ENCODE assay signal across 8 cellular contexts in the genomic region with DNA sequence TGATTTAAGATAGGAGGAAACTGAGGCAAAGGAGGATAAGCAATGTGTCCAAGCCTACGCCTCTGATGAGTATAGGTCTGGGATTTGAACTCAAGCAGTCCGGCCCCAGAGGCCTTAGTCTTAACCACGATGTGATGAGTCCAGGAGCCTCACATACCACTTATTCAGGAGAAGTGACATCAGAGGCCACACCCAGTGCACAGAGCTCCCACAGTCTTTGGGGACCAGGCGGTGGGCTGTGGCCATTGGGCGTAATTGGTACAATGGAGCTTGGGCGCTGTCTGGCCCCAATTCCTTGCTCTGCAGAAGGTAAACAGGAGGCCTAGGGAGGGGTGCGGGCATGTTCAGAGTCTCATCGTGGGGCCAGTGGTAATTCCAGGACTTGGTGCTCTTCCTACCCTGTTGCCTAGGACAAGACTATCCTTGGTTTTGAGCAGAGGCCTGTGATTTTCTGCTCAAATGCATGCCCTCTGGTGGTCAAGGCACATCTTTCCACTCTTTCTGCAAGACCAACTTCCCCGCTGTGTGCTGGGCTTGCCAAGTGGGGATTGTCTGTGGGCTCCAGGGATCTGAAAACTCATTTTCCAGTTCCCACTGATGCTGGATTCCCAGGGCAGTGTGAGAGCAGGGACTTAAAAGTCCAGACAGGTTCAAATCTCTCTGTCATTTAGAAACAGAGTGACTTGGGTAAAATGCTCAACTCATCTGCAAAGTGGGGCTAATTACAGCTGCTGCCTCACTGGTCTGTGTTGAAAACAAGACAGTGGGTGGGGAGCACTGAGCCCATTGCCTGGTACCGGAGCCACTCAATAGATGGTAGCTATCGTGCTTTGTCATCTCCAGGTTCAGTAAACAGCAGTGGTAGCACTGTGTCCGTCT.
A peak's percentile ranks its signal among the peaks of the same experiment; 100 is the strongest.
DNase-seq lines count a peak whose midpoint lies in the region; ATAC-seq and TF ChIP-seq lines count a peak whose summit lies in the region.

No MANE protein-coding gene starts in this region.

- ATAC-seq in GM18498 (IDR thresholded peaks at IDR 0.05; ENCODE audit: unreplicated experiment), result no peak

- H3K4me3 ChIP-seq in astrocyte of the cerebellum (ENCODE audit: low read depth, low read length) (no peak overlapping the region), retinal pigment epithelial cell (ENCODE audit: low read length) (no peak overlapping the region)

- in situ Hi-C loops in ACHN (cut with HindIII; ENCODE audit: low pct_ligation_motif_present, low pct_unique_long_range_greater_than_20kb, low sequenced_read_pairs), result no loop called here
- in situ Hi-C loops in astrocyte of the cerebellum (cut with HindIII; ENCODE audit: low sequenced_read_pairs), result no loop called here

- peak; percentile 81 for TF ChIP-seq CTCF in astrocyte of the cerebellum (IDR thresholded peaks at IDR 0.05; ENCODE audit: low read depth, low read length, missing control alignments)
- TF ChIP-seq CTCF in retinal pigment epithelial cell (conservative IDR thresholded peaks at IDR 0.05; ENCODE audit: low read depth, low read length), result peak; percentile 77

- DNase-seq in ACHN, result peak; percentile 56
- peak; percentile 67 for DNase-seq in GM03348 (ENCODE audit: low spot score)
- DNase-seq in NCI-H345 treated with DMSO at 0.1 percent for 48 hours (lab: John Stamatoyannopoulos, UW; ENCODE audit: unreplicated experiment), result peak; percentile 7
- DNase-seq in astrocyte of the cerebellum (ENCODE audit: low read depth), result peak; percentile 75
- DNase-seq in hepatic stellate cell (ENCODE audit: low spot score), result peak; percentile 68
- no peak for DNase-seq in retinal pigment epithelial cell (ENCODE audit: low read depth)
- no peak for DNase-seq in OCI-M2 (lab: John Stamatoyannopoulos, UW; ENCODE audit: unreplicated experiment)

Comparison
In these comparisons a context has a peak if more than half of its experiments do, and no peak if none do; other contexts are left out.
1. DNase-seq: peak in ACHN (single experiment), GM03348 (single experiment), NCI-H345 treated with DMSO at 0.1 percent for 48 hours (single experiment), astrocyte of the cerebellum (single experiment) and hepatic stellate cell (single experiment); none in retinal pigment epithelial cell (single experiment) and OCI-M2 (single experiment).